ENCODE assay signal across 21 cellular contexts in the genomic region with DNA sequence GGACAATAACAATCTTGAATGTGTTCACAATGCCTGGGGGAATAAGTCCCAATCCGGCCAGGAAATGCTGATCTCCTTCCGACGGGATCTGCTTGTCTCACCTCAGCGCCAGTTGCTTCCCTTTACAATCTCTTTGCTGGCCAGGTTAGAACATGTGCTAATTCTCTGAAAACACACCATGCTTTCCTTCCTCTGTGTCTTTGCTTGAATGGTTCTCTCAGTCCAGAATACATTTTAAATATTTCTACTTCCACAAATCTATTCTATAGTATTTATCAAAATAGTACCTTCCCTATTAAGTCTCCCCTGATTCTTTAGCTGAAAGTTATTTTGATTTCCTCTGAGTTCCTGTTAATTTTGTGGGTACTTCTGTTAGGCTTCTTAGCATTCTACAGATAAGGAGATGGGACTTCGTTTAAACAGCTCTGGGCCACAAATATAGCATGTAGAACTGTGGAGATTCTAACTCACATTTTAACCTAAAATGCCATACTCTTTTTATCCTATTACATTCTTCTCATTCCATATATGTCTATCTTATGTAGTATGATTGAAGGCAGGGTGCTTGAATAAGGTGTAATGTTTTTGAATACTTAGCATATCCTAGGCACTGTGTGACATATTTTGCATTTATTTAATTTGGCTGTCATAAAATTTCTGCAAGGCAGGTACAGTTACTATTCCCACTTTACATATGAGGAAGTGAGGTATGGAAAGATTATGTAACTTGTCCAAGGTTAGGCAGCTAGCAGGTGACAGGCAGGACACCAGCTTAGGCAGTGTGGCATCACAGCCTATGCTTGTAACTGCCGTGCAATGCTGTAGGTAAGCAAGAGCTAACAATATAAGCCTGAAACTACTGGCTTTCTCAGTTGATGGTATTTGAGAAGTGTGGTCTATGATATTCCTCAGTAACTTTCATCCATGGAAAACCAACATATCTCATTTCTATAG.
DNase-seq lines count a peak whose midpoint lies in the region; ATAC-seq and TF ChIP-seq lines count a peak whose summit lies in the region.
"Had no signal": no experiment of that assay in that cellular context is flagged by ENCODE, and none has a peak within 500 bp of the region (broad histone marks: within the 10 kb centered on the region; RNA-seq: fewer than 3 reads in every experiment).

No MANE protein-coding gene starts in this region.

- peaks cover 34% of the 10 kb centered on the region for H3K4me1 ChIP-seq in DOHH2 (ENCODE audit: control insufficient read depth, low read length)
- H3K4me1 ChIP-seq: Peyer's patch had no signal

- no peaks in the 10 kb centered on the region for H4K20me1 ChIP-seq in DOHH2 (ENCODE audit: control insufficient read depth, insufficient read depth, low read depth, low read length)

- H3K9me2 ChIP-seq in DOHH2 (replicated peaks; ENCODE audit: control insufficient read depth, low read length) = no peaks in the 10 kb centered on the region

- no peaks in the 10 kb centered on the region for H3K9me3 ChIP-seq in DOHH2 (ENCODE audit: control insufficient read depth, insufficient read depth, low read length)
- H3K9me3 ChIP-seq: Peyer's patch had no signal

- no peaks in the 10 kb centered on the region for H3K27me3 ChIP-seq in DOHH2 (ENCODE audit: control insufficient read depth, low read length)
- H3K27me3 ChIP-seq: Peyer's patch had no signal

- H3K9me3 Mint-ChIP-seq in stimulated activated memory B cell treated with anti-CD40 and anti-IgM and Interleukin-4, amounts not matched to agents 10 μg/mL and 1 μg/mL and 100 μg/mL, for 72 hours = peaks cover 8% of the 10 kb centered on the region
- H3K9me3 Mint-ChIP-seq: CD4-positive, CD25-positive, alpha-beta regulatory T cell; H9; HFFc6 had no signal

- peak overlapping the region; percentile 60 for H3K4me2 ChIP-seq in DOHH2 (ENCODE audit: low read length)

- H3F3A ChIP-seq in DOHH2 (ENCODE audit: control insufficient read depth, insufficient read depth) = no peaks in the 10 kb centered on the region; the same call in 1 of the 2 replicates

- peaks cover 34% of the 10 kb centered on the region for H3K36me3 Mint-ChIP-seq in stimulated activated memory B cell treated with anti-CD40 and anti-IgM and Interleukin-4, amounts not matched to agents 10 μg/mL and 1 μg/mL and 100 μg/mL, for 72 hours

- no peak overlapping the region for H3K4me3 Mint-ChIP-seq in stimulated activated memory B cell treated with anti-CD40 and anti-IgM and Interleukin-4, amounts not matched to agents 10 μg/mL and 1 μg/mL and 100 μg/mL, for 72 hours
- H3K4me3 Mint-ChIP-seq: CD4-positive, CD25-positive, alpha-beta regulatory T cell; H9; HFFc6 had no signal

- intact Hi-C loops in posterior vena cava (cut with DNase I) = no loop called here

- H3K27ac Mint-ChIP-seq in stimulated activated memory B cell treated with anti-CD40 and anti-IgM and Interleukin-4, amounts not matched to agents 10 μg/mL and 1 μg/mL and 100 μg/mL, for 72 hours = peak overlapping the region; percentile 83
- H3K27ac Mint-ChIP-seq: CD4-positive, CD25-positive, alpha-beta regulatory T cell; HFFc6 had no signal

- H3K4me3 ChIP-seq in DOHH2 (ENCODE audit: low read length) = peak overlapping the region; percentile 59
- H3K4me3 ChIP-seq: GM12878, K562, Peyer's patch had no signal

- H3K36me3 ChIP-seq in DOHH2 (ENCODE audit: control insufficient read depth, low read length) = no peaks in the 10 kb centered on the region
- H3K36me3 ChIP-seq: Peyer's patch had no signal

- DNase-seq in NCI-H526 (lab: John Stamatoyannopoulos, UW) (peak; percentile 80 to 83), dermis blood vessel endothelial cell (peak; percentile 44), NCI-H446 treated with DMSO at 0.1 percent for 48 hours (lab: John Stamatoyannopoulos, UW) (no peak), posterior vena cava (ENCODE audit: low spot score) (no peak)
- no peak for DNase-seq in stimulated activated naive CD4-positive, alpha-beta T cell treated with Interleukin-2 at 50 U/mL for 16 hours (lab: John Stamatoyannopoulos, UW)
- DNase-seq: CD4-positive, CD25-positive, alpha-beta regulatory T cell; DMS79 treated with DMSO at 0.1 percent for 48 hours; H9; HFFc6; MV-4-11; NCI-H1694; NCI-H2081; NCI-H2171; NCI-H748 treated with DMSO at 0.1 percent for 48 hours; NK-92 treated with Interleukin-12 subunit alpha and Interleukin-12 subunit beta, amount 100 ng/mL, for 24 hours; Peyer's patch had no signal

- H3K27me3 Mint-ChIP-seq in stimulated activated memory B cell treated with anti-CD40 and anti-IgM and Interleukin-4, amounts not matched to agents 10 μg/mL and 1 μg/mL and 100 μg/mL, for 72 hours = no peaks in the 10 kb centered on the region
- H3K27me3 Mint-ChIP-seq: CD4-positive, CD25-positive, alpha-beta regulatory T cell had no signal

- ATAC-seq in stimulated activated memory B cell treated with anti-CD40 and anti-IgM and Interleukin-4, amounts not matched to agents 10 μg/mL and 1 μg/mL and 100 μg/mL, for 72 hours = no peak
- ATAC-seq: GM12878, K562, SK-N-SH treated with all-trans-retinoic acid at 6 μM for 48 hours had no signal

- peaks cover 43% of the 10 kb centered on the region for H3K4me1 Mint-ChIP-seq in stimulated activated memory B cell treated with anti-CD40 and anti-IgM and Interleukin-4, amounts not matched to agents 10 μg/mL and 1 μg/mL and 100 μg/mL, for 72 hours

- no peak for TF ChIP-seq CTCF in DOHH2 (IDR thresholded peaks at IDR 0.05; ENCODE audit: low read depth, low read length, poor library complexity, severe bottlenecking)

- H3K79me2 ChIP-seq in DOHH2 (ENCODE audit: control insufficient read depth, low read length) = peaks cover 17% of the 10 kb centered on the region

- H3K27ac ChIP-seq in DOHH2 (ENCODE audit: low read depth, low read length) = no peak overlapping the region
- H3K27ac ChIP-seq: Peyer's patch had no signal

Comparison
In these comparisons a context has a peak if more than half of its experiments do, and no peak if none do; other contexts are left out.
1. DNase-seq: peak in NCI-H526 (2 of 2) and dermis blood vessel endothelial cell (single experiment); none in NCI-H446 treated with DMSO at 0.1 percent for 48 hours (single experiment), stimulated activated naive CD4-positive, alpha-beta T cell treated with Interleukin-2 at 50 U/mL for 16 hours (single experiment) and posterior vena cava (single experiment).